In genomic region chr3:9448071-9448470, GRCh38 we compare ENCODE assay signal across 1 cellular context.
TF ChIP-seq lines count a peak whose summit lies in the region.

No MANE protein-coding gene starts in this region.

TF ChIP-seq in GM23338, 12 proteins besides CTCF, POLR2A, EP300 and RAD21 (continued from another document):
- TF ChIP-seq ETS1 (IDR thresholded peaks at IDR 0.05) = no peak
- no peak for TF ChIP-seq NANOG (IDR thresholded peaks at IDR 0.05; ENCODE audit: borderline replicate concordance)
- TF ChIP-seq EZH2 (IDR thresholded peaks at IDR 0.05; ENCODE audit: low read depth, unreplicated experiment) = no peak
- no peak for TF ChIP-seq ZNF462 (CRISPR knock-in tag; IDR thresholded peaks at IDR 0.05)
- no peak for TF ChIP-seq POLR2AphosphoS5 (IDR thresholded peaks at IDR 0.05; ENCODE audit: low read depth)
